15 cellular contexts compared by ENCODE assay signal in genomic region chr1:28835237-28835650, GRCh38.
A peak's percentile ranks its signal among the peaks of the same experiment; 100 is the strongest.
DNase-seq lines count a peak whose midpoint lies in the region; FAIRE-seq lines count a peak whose summit lies in the region.
"Had no signal": no experiment of that assay in that cellular context is flagged by ENCODE, and none has a peak within 500 bp of the region (broad histone marks: within the 10 kb centered on the region; RNA-seq: fewer than 3 reads in every experiment).

No MANE protein-coding gene starts in this region.

- FAIRE-seq in islet of Langerhans (lab: Jason Lieb, UNC) = peak; percentile 91
- FAIRE-seq: GM12878 had no signal

- DNase-seq in DMS153 treated with DMSO at 0.1 percent for 48 hours (lab: John Stamatoyannopoulos, UW; ENCODE audit: unreplicated experiment) (peak; percentile 94), NCI-H1694 treated with DMSO at 0.1 percent for 48 hours (lab: John Stamatoyannopoulos, UW) (peak; percentile 94), NCI-H748 (lab: John Stamatoyannopoulos, UW; ENCODE audit: unreplicated experiment) (peak; percentile 93), COLO829 (ENCODE audit: low spot score) (no peak), HuH-7.5 (ENCODE audit: low spot score) (no peak)
- DNase-seq in activated CD8-positive, alpha-beta memory T cell treated with anti-CD3 and anti-CD28 coated beads for 24 hours = no peak
- DNase-seq in activated CD4-positive, CD25-positive, alpha-beta regulatory T cell (lab: John Stamatoyannopoulos, UW) = no peak
- DNase-seq: activated CD4-positive, alpha-beta T cell treated with anti-CD3 and anti-CD28 coated beads for 4 hours; amniotic stem cell; esophagus squamous epithelium; stimulated activated CD4-positive, alpha-beta T cell treated with anti-CD3 and anti-CD28 coated beads, Interleukin-1b, Interleukin-23, amount 100 ng/mL, for 48 hours; stimulated activated CD8-positive, alpha-beta memory T cell treated with anti-CD3 and anti-CD28 coated beads, Interleukin-4, amount 100 ng/mL, for 48 hours; upper lobe of left lung had no signal

Comparison
In these comparisons a context has a peak if more than half of its experiments do, and no peak if none do; other contexts are left out.
1. DNase-seq: peak in DMS153 treated with DMSO at 0.1 percent for 48 hours (single experiment), NCI-H1694 treated with DMSO at 0.1 percent for 48 hours (single experiment) and NCI-H748 (single experiment); none in activated CD8-positive, alpha-beta memory T cell treated with anti-CD3 and anti-CD28 coated beads for 24 hours (single experiment), COLO829 (single experiment), activated CD4-positive, CD25-positive, alpha-beta regulatory T cell (0 of 4) and HuH-7.5 (single experiment).